ENCODE assay signal across 10 cellular contexts in genomic region chr6:6654599-6655575, GRCh38.
DNase-seq lines count a peak whose midpoint lies in the region; ATAC-seq, FAIRE-seq and TF ChIP-seq lines count a peak whose summit lies in the region.
"Had no signal": no experiment of that assay in that cellular context is flagged by ENCODE, and none has a peak within 500 bp of the region (broad histone marks: within the 10 kb centered on the region; RNA-seq: fewer than 3 reads in every experiment).

No MANE protein-coding gene starts in this region.

- no peak overlapping the region for H3K4me3 ChIP-seq in fibroblast of the aortic adventitia (ENCODE audit: low read depth, low read length)
- H3K4me3 ChIP-seq: MG63, SJSA1 had no signal

- no peak for TF ChIP-seq POLR2A in GM12891 (IDR thresholded peaks at IDR 0.05; ENCODE audit: low read depth, low read length)

- H3K9me3 Mint-ChIP-seq in nephron progenitor cell = peaks cover 8% of the 10 kb centered on the region

- H3K4me3 Mint-ChIP-seq in nephron progenitor cell = no peak overlapping the region

- H3K27ac Mint-ChIP-seq in nephron progenitor cell = no peak overlapping the region

- H3K36me3 Mint-ChIP-seq in nephron progenitor cell (ENCODE audit: low read depth) = no peaks in the 10 kb centered on the region

- H3K27me3 Mint-ChIP-seq in nephron progenitor cell (ENCODE audit: low read depth, poor library complexity) = peaks cover 7% of the 10 kb centered on the region

- no peak for DNase-seq in GM12891 (ENCODE audit: insufficient read length, low spot score)
- DNase-seq in activated CD4-positive, alpha-beta T cell treated with anti-CD3 and anti-CD28 coated beads, Interleukin-2, amount 50 U/mL, for 48 hours = peak; percentile 28 to 48
- peak; percentile 79 for DNase-seq in fibroblast of the aortic adventitia (ENCODE audit: low read depth)
- peak; percentile 62 for DNase-seq in stimulated activated CD4-positive, alpha-beta T cell treated with anti-CD3 and anti-CD28 coated beads, Interleukin-15, amount 100 ng/mL, for 24 hours
- no peak for DNase-seq in middle frontal gyrus (ENCODE audit: extremely low spot score, low spot score)
- DNase-seq in DMS79 treated with DMSO at 0.1 percent for 48 hours (lab: John Stamatoyannopoulos, UW) = no peak
- DNase-seq in nephron progenitor cell = no peak
- DNase-seq: MG63 had no signal

- TF ChIP-seq CTCF in fibroblast of the aortic adventitia (IDR thresholded peaks at IDR 0.05; ENCODE audit: insufficient read depth, low read length) = no peak
- TF ChIP-seq CTCF in nephron progenitor cell (IDR thresholded peaks at IDR 0.05) = no peak

- no peak for ATAC-seq in GM18498 (IDR thresholded peaks at IDR 0.05; ENCODE audit: unreplicated experiment)

- peak; percentile 45 for FAIRE-seq in GM12891 (lab: Jason Lieb, UNC)

- H3K4me1 Mint-ChIP-seq in nephron progenitor cell = peaks cover 36% of the 10 kb centered on the region

TF ChIP-seq in GM12891, 5 proteins besides CTCF, POLR2A, EP300 and RAD21:
- TF ChIP-seq POU2F2 (IDR thresholded peaks at IDR 0.05; ENCODE audit: low read depth, low read length) (no peak), TAF1 (IDR thresholded peaks at IDR 0.05; ENCODE audit: low read depth, low read length) (no peak), POLR2AphosphoS5 (IDR thresholded peaks at IDR 0.05; ENCODE audit: low read depth, low read length) (no peak), PAX5 (IDR thresholded peaks at IDR 0.05; ENCODE audit: insufficient read depth, low read length, severe bottlenecking) (no peak), SPI1 (IDR thresholded peaks at IDR 0.05; ENCODE audit: low read depth, low read length) (no peak)

Comparison
In these comparisons a context has a peak if more than half of its experiments do, and no peak if none do; other contexts are left out.
1. DNase-seq: peak in activated CD4-positive, alpha-beta T cell treated with anti-CD3 and anti-CD28 coated beads, Interleukin-2, amount 50 U/mL, for 48 hours (2 of 2), fibroblast of the aortic adventitia (single experiment) and stimulated activated CD4-positive, alpha-beta T cell treated with anti-CD3 and anti-CD28 coated beads, Interleukin-15, amount 100 ng/mL, for 24 hours (single experiment); none in GM12891 (single experiment), middle frontal gyrus (single experiment), DMS79 treated with DMSO at 0.1 percent for 48 hours (single experiment) and nephron progenitor cell (single experiment).